ENCODE assay signal across 14 cellular contexts in the genomic region with DNA sequence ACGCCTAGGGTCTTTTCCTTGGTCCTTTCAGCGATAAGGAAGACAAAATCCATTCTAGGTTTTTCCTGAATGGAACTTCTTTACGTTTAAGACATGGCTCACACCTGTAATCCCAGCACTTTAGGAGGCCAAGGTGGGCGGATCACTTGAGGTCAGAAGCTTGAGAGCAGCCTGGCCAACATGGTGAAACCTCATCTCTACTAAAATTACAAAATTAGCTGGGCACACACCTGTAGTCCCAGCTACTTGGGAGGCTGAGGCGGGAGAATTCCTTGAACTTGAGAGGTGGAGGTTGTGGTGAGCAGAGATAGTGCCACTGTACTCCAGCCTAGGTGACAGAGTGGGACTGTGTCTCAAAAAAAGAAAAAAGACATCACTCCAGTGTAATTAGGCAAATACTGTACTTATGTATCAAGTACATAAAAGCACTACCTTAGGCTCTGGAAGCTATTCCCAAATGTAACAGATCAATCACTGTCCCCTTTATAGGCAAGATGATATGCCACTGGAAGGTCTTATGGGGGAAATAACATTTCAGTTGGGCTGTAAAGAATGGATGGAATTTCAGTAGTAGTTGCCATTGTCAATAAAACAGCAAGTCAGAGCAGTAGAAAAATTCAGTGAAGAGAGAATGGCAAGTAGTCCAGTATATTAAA. TPM values are rescaled to one million over a fixed set of nuclear protein-coding genes. Genes with fewer than 3 reads are reported as not detected.
DNase-seq lines count a peak whose midpoint lies in the region; ATAC-seq and TF ChIP-seq lines count a peak whose summit lies in the region.
"Had no signal": no experiment of that assay in that cellular context is flagged by ENCODE, and none has a peak within 500 bp of the region (broad histone marks: within the 10 kb centered on the region; RNA-seq: fewer than 3 reads in every experiment).

No MANE protein-coding gene starts in this region.

- no peak for ATAC-seq in CD4-positive, CD25-positive, alpha-beta regulatory T cell (ENCODE audit: low read depth in 2 of 2)
- no peak for ATAC-seq in DND-41 (ENCODE audit: insufficient read depth, low read depth)
- ATAC-seq: left lobe of liver, PC-3 had no signal

- no peaks in the 10 kb centered on the region for H3K36me3 ChIP-seq in CD4-positive, CD25-positive, alpha-beta regulatory T cell (ENCODE audit: control insufficient read depth, insufficient read depth, low read length)
- H3K36me3 ChIP-seq in DND-41 (ENCODE audit: insufficient read depth, low read length) (peaks cover 29% of the 10 kb centered on the region), ascending aorta (no peaks in the 10 kb centered on the region)

- H3K9me3 Mint-ChIP-seq in CD4-positive, CD25-positive, alpha-beta regulatory T cell = no peaks in the 10 kb centered on the region
- H3K9me3 Mint-ChIP-seq: dendritic cell treated with granulocyte-macrophage colony-stimulating factor and Interleukin-4, amounts not matched to agents 40 ng/mL and 50 ng/mL, for 4 days had no signal

- peak overlapping the region in 2 of 3 donors; percentile 77 to 83 for H3K27ac Mint-ChIP-seq in CD4-positive, CD25-positive, alpha-beta regulatory T cell
- H3K27ac Mint-ChIP-seq: dendritic cell treated with granulocyte-macrophage colony-stimulating factor and Interleukin-4, amounts not matched to agents 40 ng/mL and 50 ng/mL, for 4 days had no signal

- H3K4me2 ChIP-seq in DND-41 (ENCODE audit: insufficient read depth, low read length) = peak overlapping the region; percentile 71
- H3K4me2 ChIP-seq: hepatocyte had no signal

- no peak for DNase-seq in CD4-positive, CD25-positive, alpha-beta regulatory T cell
- DNase-seq in DND-41 = no peak
- DNase-seq in SHP77 (lab: John Stamatoyannopoulos, UW) = peak; percentile 14 to 53
- DNase-seq in epithelial cell of prostate (ENCODE audit: low read depth, low spot score) = no peak
- no peak for DNase-seq in Kasumi-1 (lab: John Stamatoyannopoulos, UW)
- no peak for DNase-seq in T-helper 9 cell
- no peak for DNase-seq in ascending aorta (ENCODE audit: low spot score in 2 of 2)
- DNase-seq: NCI-H1105 treated with DMSO at 0.1 percent for 48 hours, NCI-H345, PC-3 had no signal

- peaks cover 7% of the 10 kb centered on the region for H3K36me3 Mint-ChIP-seq in CD4-positive, CD25-positive, alpha-beta regulatory T cell

- H3K4me1 Mint-ChIP-seq in CD4-positive, CD25-positive, alpha-beta regulatory T cell = peaks cover 46 to 81% (median 65%) of the 10 kb centered on the region in 4 donors

- peak overlapping the region; percentile 95 for H3K27ac ChIP-seq in CD4-positive, CD25-positive, alpha-beta regulatory T cell (ENCODE audit: insufficient read depth, low read length, poor library complexity, severe bottlenecking)
- H3K27ac ChIP-seq in DND-41 (ENCODE audit: low read length) (no peak overlapping the region), epithelial cell of prostate (peak overlapping the region; percentile 83), ascending aorta (peak overlapping the region in 1 of 2 donors; percentile 20)
- H3K27ac ChIP-seq: C4-2B, hepatocyte had no signal

- H2AFZ ChIP-seq in DND-41 (ENCODE audit: low read depth, low read length) = no peak overlapping the region
- H2AFZ ChIP-seq: hepatocyte had no signal

- intact Hi-C loops in ascending aorta (cut with DNase I) = loop anchor here (10.0 kb wide), 1 partner anchor 654 kb away; a partner anchor contains a TSS

- TF ChIP-seq CTCF in DND-41 (IDR thresholded peaks at IDR 0.05; ENCODE audit: borderline replicate concordance, extremely low read depth, low read length, poor library complexity, severe bottlenecking) (no peak), ascending aorta (IDR thresholded peaks at IDR 0.05) (no peak)

- H3K4me3 Mint-ChIP-seq in CD4-positive, CD25-positive, alpha-beta regulatory T cell = peak overlapping the region; percentile 46 to 82 (median 67)
- H3K4me3 Mint-ChIP-seq: dendritic cell treated with granulocyte-macrophage colony-stimulating factor and Interleukin-4, amounts not matched to agents 40 ng/mL and 50 ng/mL, for 4 days had no signal

- H3K4me1 ChIP-seq in CD4-positive, CD25-positive, alpha-beta regulatory T cell (ENCODE audit: control insufficient read depth, insufficient read depth, low read length, poor library complexity, severe bottlenecking) = peaks cover 87% of the 10 kb centered on the region
- H3K4me1 ChIP-seq in DND-41 (ENCODE audit: insufficient read depth, low read length) (peaks cover 81% of the 10 kb centered on the region), ascending aorta (peaks cover 0 to 39% of the 10 kb centered on the region in 2 donors)

- H3K4me3 ChIP-seq in CD4-positive, CD25-positive, alpha-beta regulatory T cell (ENCODE audit: low read depth, low read length) = peak overlapping the region; percentile 95
- H3K4me3 ChIP-seq in DND-41 (ENCODE audit: low read depth in 1 of 2, low read length in 2 of 2) (peak overlapping the region in 1 of 2 experiments; percentile 33; a peak in 1 of 4 replicates), ascending aorta (no peak overlapping the region)
- H3K4me3 ChIP-seq: hepatocyte had no signal

- H4K20me1 ChIP-seq in DND-41 (ENCODE audit: insufficient read depth, low read length) = peaks cover 88% of the 10 kb centered on the region

- peaks cover 100% of the 10 kb centered on the region for H3K79me2 ChIP-seq in DND-41 (ENCODE audit: insufficient read depth, low read length)

- no peaks in the 10 kb centered on the region for H3K27me3 ChIP-seq in CD4-positive, CD25-positive, alpha-beta regulatory T cell (ENCODE audit: control insufficient read depth, insufficient read depth, low read length)
- no peaks in the 10 kb centered on the region for H3K27me3 ChIP-seq in DND-41 (ENCODE audit: insufficient read depth, low read length, poor library complexity)
- H3K27me3 ChIP-seq in ascending aorta = no peaks in the 10 kb centered on the region
- H3K27me3 ChIP-seq: hepatocyte had no signal

- peaks cover 5% of the 10 kb centered on the region for H3K27me3 Mint-ChIP-seq in CD4-positive, CD25-positive, alpha-beta regulatory T cell
- H3K27me3 Mint-ChIP-seq: dendritic cell treated with granulocyte-macrophage colony-stimulating factor and Interleukin-4, amounts not matched to agents 40 ng/mL and 50 ng/mL, for 4 days had no signal

- no peaks in the 10 kb centered on the region for H3K9me3 ChIP-seq in CD4-positive, CD25-positive, alpha-beta regulatory T cell (ENCODE audit: control insufficient read depth in 2 of 2, low read length in 2 of 2)
- H3K9me3 ChIP-seq in DND-41 (ENCODE audit: insufficient read depth, low read length, severe bottlenecking) (no peaks in the 10 kb centered on the region), ascending aorta (no peaks in the 10 kb centered on the region)

- peak overlapping the region; percentile 17 for H3K9ac ChIP-seq in DND-41 (ENCODE audit: low read depth, low read length)

RNA-seq across cellular contexts. Expression of a gene that starts 5.7 kb away (rescaled TPM):
- 126 TPM for total RNA-seq in CD4-positive, CD25-positive, alpha-beta regulatory T cell
- polyA plus RNA-seq in CD4-positive, CD25-positive, alpha-beta regulatory T cell = 100 to 1,000 TPM; 104 to 139 (median 108) TPM
- total RNA-seq in ascending aorta = 9.6 TPM

Comparison
In these comparisons a context has a peak if more than half of its experiments do, and no peak if none do; other contexts are left out.
1. DNase-seq: peak in SHP77 (2 of 2); none in CD4-positive, CD25-positive, alpha-beta regulatory T cell (0 of 3), DND-41 (single experiment), epithelial cell of prostate (single experiment), Kasumi-1 (0 of 2), T-helper 9 cell (single experiment) and ascending aorta (0 of 2).
2. RNA of a gene that starts 5.7 kb away (total RNA-seq): 126 TPM in CD4-positive, CD25-positive, alpha-beta regulatory T cell (single experiment); 9.6 TPM in ascending aorta (single experiment); every median in the first group is over 10 times any median in the second.